1 cellular context compared by ENCODE assay signal in genomic region chr13:40770934-40771618, GRCh38.
TF ChIP-seq lines count a peak whose summit lies in the region.

MRPS31 (minus strand) TSS chr13:40771190; CDS start chr13:40771136, 54 bp downstream.

TF ChIP-seq in HepG2, 621 proteins besides CTCF, POLR2A, EP300 and RAD21 (continued from another document and continues in another):
- TF ChIP-seq AFF4 (CRISPR knock-in tag; IDR thresholded peaks at IDR 0.05) = 0 out of 2 replicates have a peak, but pooled peaks have one; percentile 80
- TF ChIP-seq ZNF230 (CRISPR knock-in tag; IDR thresholded peaks at IDR 0.05) = peak; percentile 73; the same call in 1 of the 2 replicates
- peak; percentile 88 for TF ChIP-seq RELA (CRISPR knock-in tag; IDR thresholded peaks at IDR 0.05)
- TF ChIP-seq GABPA (IDR thresholded peaks at IDR 0.05; ENCODE audit: low read depth, low read length) = peak; percentile 100
- TF ChIP-seq GABPA (CRISPR knock-in tag; IDR thresholded peaks at IDR 0.05; ENCODE audit: low read depth) = peak; percentile 100
- 0 out of 2 replicates have a peak, but pooled peaks have one; percentile 63 for TF ChIP-seq ZNF704 (CRISPR knock-in tag; IDR thresholded peaks at IDR 0.05; ENCODE audit: borderline replicate concordance)
- TF ChIP-seq ZNF609 (CRISPR knock-in tag; IDR thresholded peaks at IDR 0.05; ENCODE audit: borderline replicate concordance) = peak; percentile 86
- peak; percentile 84; the same call in 1 of the 2 replicates for TF ChIP-seq SRF (IDR thresholded peaks at IDR 0.05; ENCODE audit: low read depth, low read length)
- peak; percentile 65 for TF ChIP-seq HNRNPLL (IDR thresholded peaks at IDR 0.05; ENCODE audit: low read depth, low read length, poor library complexity, severe bottlenecking)
- TF ChIP-seq SMYD3 (CRISPR knock-in tag; IDR thresholded peaks at IDR 0.05) = no peak
- no peak for TF ChIP-seq GZF1 (CRISPR knock-in tag; IDR thresholded peaks at IDR 0.05)
- TF ChIP-seq ZBTB39 (CRISPR knock-in tag; IDR thresholded peaks at IDR 0.05) = no peak
- peak; percentile 83; the same call in 1 of the 2 replicates for TF ChIP-seq ZBTB49 (CRISPR knock-in tag; IDR thresholded peaks at IDR 0.05; ENCODE audit: borderline replicate concordance)
- TF ChIP-seq SRSF1 (optimal IDR thresholded peaks at IDR 0.05; ENCODE audit: low read depth, low read length) = peak; percentile 46
- TF ChIP-seq ATM (IDR thresholded peaks at IDR 0.05; ENCODE audit: borderline replicate concordance) = no peak
- peak; percentile 98 for TF ChIP-seq ZNF747 (CRISPR knock-in tag; IDR thresholded peaks at IDR 0.05; ENCODE audit: borderline replicate concordance)
- peak; percentile 91; the same call in 1 of the 2 replicates for TF ChIP-seq ZNF275 (CRISPR knock-in tag; IDR thresholded peaks at IDR 0.05; ENCODE audit: borderline replicate concordance)
- peak; percentile 94 for TF ChIP-seq ZNF501 (CRISPR knock-in tag; IDR thresholded peaks at IDR 0.05)
- no peak for TF ChIP-seq LCORL (IDR thresholded peaks at IDR 0.05)
- peak; percentile 89 for TF ChIP-seq LCORL (CRISPR knock-in tag; IDR thresholded peaks at IDR 0.05)
- peak; percentile 84 for TF ChIP-seq ZBTB38 (CRISPR knock-in tag; IDR thresholded peaks at IDR 0.05)
- TF ChIP-seq ZGPAT (CRISPR knock-in tag; IDR thresholded peaks at IDR 0.05) = peak; percentile 97
- TF ChIP-seq ZMYM2 (CRISPR knock-in tag; IDR thresholded peaks at IDR 0.05) = 0 out of 2 replicates have a peak, but pooled peaks have one; percentile 55
- TF ChIP-seq MAFK (conservative IDR thresholded peaks at IDR 0.05 in 1 of 2, IDR thresholded peaks at IDR 0.05 in 1 of 2; ENCODE audit: low read length in 2 of 2) = peak in 1 of 2 experiments; percentile 4; a peak in 1 of 4 replicates
- TF ChIP-seq MAZ (IDR thresholded peaks at IDR 0.05; ENCODE audit: borderline replicate concordance, low read depth, low read length) = peak; percentile 84; the same call in 1 of the 2 replicates
- peak; percentile 93 for TF ChIP-seq MAZ (CRISPR knock-in tag; IDR thresholded peaks at IDR 0.05; ENCODE audit: low read depth)
- peak; percentile 86 for TF ChIP-seq EED (CRISPR knock-in tag; IDR thresholded peaks at IDR 0.05)
- TF ChIP-seq STAG1 (CRISPR knock-in tag; IDR thresholded peaks at IDR 0.05) = peak; percentile 44; the same call in 1 of the 2 replicates
- TF ChIP-seq MAFG (CRISPR knock-in tag; IDR thresholded peaks at IDR 0.05) = no peak
- 0 out of 2 replicates have a peak, but pooled peaks have one; percentile 45 for TF ChIP-seq ZNF597 (CRISPR knock-in tag; IDR thresholded peaks at IDR 0.05)
- peak; percentile 91; the same call in 1 of the 2 replicates for TF ChIP-seq ZNF441 (CRISPR knock-in tag; IDR thresholded peaks at IDR 0.05; ENCODE audit: borderline replicate concordance)
- TF ChIP-seq ZNF556 (CRISPR knock-in tag; IDR thresholded peaks at IDR 0.05; ENCODE audit: borderline replicate concordance) = peak; percentile 100
- 0 out of 2 replicates have a peak, but pooled peaks have one; percentile 59 for TF ChIP-seq ZKSCAN5 (CRISPR knock-in tag; IDR thresholded peaks at IDR 0.05)
- TF ChIP-seq ZBTB7B (CRISPR knock-in tag; IDR thresholded peaks at IDR 0.05) = peak; percentile 97
- TF ChIP-seq SATB2 (CRISPR knock-in tag; IDR thresholded peaks at IDR 0.05) = no peak
- TF ChIP-seq NR2C2 (CRISPR knock-in tag; IDR thresholded peaks at IDR 0.05; ENCODE audit: borderline replicate concordance) = peak; percentile 91
- TF ChIP-seq ZNF567 (CRISPR knock-in tag; IDR thresholded peaks at IDR 0.05; ENCODE audit: borderline replicate concordance) = peak; percentile 94; the same call in 1 of the 2 replicates
- TF ChIP-seq REXO4 (CRISPR knock-in tag; IDR thresholded peaks at IDR 0.05; ENCODE audit: borderline replicate concordance) = no peak
- no peak for TF ChIP-seq SOX6 (IDR thresholded peaks at IDR 0.05)
- peak; percentile 92 for TF ChIP-seq SOX6 (CRISPR knock-in tag; IDR thresholded peaks at IDR 0.05)
- TF ChIP-seq TEF (CRISPR knock-in tag; IDR thresholded peaks at IDR 0.05) = peak; percentile 61; the same call in 1 of the 2 replicates
- no peak for TF ChIP-seq ZNF83 (CRISPR knock-in tag; IDR thresholded peaks at IDR 0.05; ENCODE audit: borderline replicate concordance)
